In genomic region chr18:77059294-77059916, GRCh38 we compare ENCODE assay signal across 9 cellular contexts.
DNase-seq lines count a peak whose midpoint lies in the region; ATAC-seq and TF ChIP-seq lines count a peak whose summit lies in the region.
"Had no signal": no experiment of that assay in that cellular context is flagged by ENCODE, and none has a peak within 500 bp of the region (broad histone marks: within the 10 kb centered on the region; RNA-seq: fewer than 3 reads in every experiment).

No MANE protein-coding gene starts in this region.

- peaks cover 48% of the 10 kb centered on the region for H3K36me3 Mint-ChIP-seq in activated T-helper 2 cell treated with anti-CD3 and anti-CD28 coated beads, Interferon-gamma antibody, Interleukin-2, Interleukin-4, amounts not matched to agents 10 μg/mL and 5 μg/mL and 100 μg/mL, durations not matched to agents 14 hours and 24 hours and 36 hours (ENCODE audit: low read depth)

- H3K27me3 Mint-ChIP-seq in activated T-helper 2 cell treated with anti-CD3 and anti-CD28 coated beads, Interferon-gamma antibody, Interleukin-2, Interleukin-4, amounts not matched to agents 10 μg/mL and 5 μg/mL and 100 μg/mL, durations not matched to agents 14 hours and 24 hours and 36 hours (ENCODE audit: low read depth): no peaks in the 10 kb centered on the region

- no peak overlapping the region for H3K4me3 ChIP-seq in transverse colon
- H3K4me3 ChIP-seq: SJCRH30 had no signal

- H3K4me1 Mint-ChIP-seq in activated T-helper 2 cell treated with anti-CD3 and anti-CD28 coated beads, Interferon-gamma antibody, Interleukin-2, Interleukin-4, amounts not matched to agents 10 μg/mL and 5 μg/mL and 100 μg/mL, durations not matched to agents 14 hours and 24 hours and 36 hours (ENCODE audit: low read depth): peaks cover 84% of the 10 kb centered on the region

- H3K9me3 ChIP-seq in transverse colon: no peaks in the 10 kb centered on the region
- H3K9me3 ChIP-seq: SJCRH30 had no signal

- POLR2A ChIA-PET in GM10248 (lab: Yijun Ruan, JAX): no interaction called here

- in situ Hi-C loops in transverse colon (cut with MboI; ENCODE audit: low pct_ligation_motif_present in 1 of 4, low pct_unique_long_range_greater_than_20kb in 1 of 4, low sequenced_read_pairs in 3 of 4): no loop called here

- no peak overlapping the region for H3K27ac ChIP-seq in transverse colon
- H3K27ac ChIP-seq: SJCRH30 had no signal

- no peaks in the 10 kb centered on the region for H3K36me3 ChIP-seq in transverse colon
- H3K36me3 ChIP-seq: SJCRH30 had no signal

- H3K4me1 ChIP-seq in transverse colon: peaks cover 16 to 53% (median 34%) of the 10 kb centered on the region in 4 donors

- no peak for TF ChIP-seq EP300 in transverse colon (IDR thresholded peaks at IDR 0.05; ENCODE audit: low read depth)

- 77 to 83% methylated on average over 2 of the region's 2 CpGs for WGBS in transverse colon (ENCODE audit: low coverage in 1 of 2), 2 donors

- H3K27me3 ChIP-seq in transverse colon: no peaks in the 10 kb centered on the region
- H3K27me3 ChIP-seq: SJCRH30 had no signal

- peak overlapping the region; percentile 51 for H3K27ac Mint-ChIP-seq in activated T-helper 2 cell treated with anti-CD3 and anti-CD28 coated beads, Interferon-gamma antibody, Interleukin-2, Interleukin-4, amounts not matched to agents 10 μg/mL and 5 μg/mL and 100 μg/mL, durations not matched to agents 14 hours and 24 hours and 36 hours

- ATAC-seq in HG03571 (IDR thresholded peaks at IDR 0.05; ENCODE audit: unreplicated experiment) (no peak), GM21447 (IDR thresholded peaks at IDR 0.05; ENCODE audit: unreplicated experiment) (no peak)

- CTCF ChIA-PET in GM10248 (lab: Yijun Ruan, JAX): interaction anchor here (0.9 to 1.8 kb wide), 4 partner anchors 8 to 256 kb away, joined by 3 to 6 read pairs (median 4); no protein-coding TSS in a partner anchor

- no peak for TF ChIP-seq POLR2A in transverse colon (IDR thresholded peaks at IDR 0.05)

- no peaks in the 10 kb centered on the region for H3K9me3 Mint-ChIP-seq in activated T-helper 2 cell treated with anti-CD3 and anti-CD28 coated beads, Interferon-gamma antibody, Interleukin-2, Interleukin-4, amounts not matched to agents 10 μg/mL and 5 μg/mL and 100 μg/mL, durations not matched to agents 14 hours and 24 hours and 36 hours

- intact Hi-C loops in activated T-helper 2 cell treated with anti-CD3 and anti-CD28 coated beads, Interferon-gamma antibody, Interleukin-2, Interleukin-4, amounts not matched to agents 10 μg/mL and 5 μg/mL and 100 μg/mL, durations not matched to agents 14 hours and 24 hours and 36 hours (cut with micrococcal nuclease): loop anchor here (1.0 to 5.0 kb wide), 3 partner anchors 59 to 598 kb away; no protein-coding TSS in a partner anchor
- intact Hi-C loops in transverse colon (cut with DNase I; ENCODE audit: low total_unique reads): no loop called here

- H3K4me3 Mint-ChIP-seq in activated T-helper 2 cell treated with anti-CD3 and anti-CD28 coated beads, Interferon-gamma antibody, Interleukin-2, Interleukin-4, amounts not matched to agents 10 μg/mL and 5 μg/mL and 100 μg/mL, durations not matched to agents 14 hours and 24 hours and 36 hours (ENCODE audit: low read depth): no peak overlapping the region

- TF ChIP-seq CTCF in GM10248 (IDR thresholded peaks at IDR 0.05; ENCODE audit: control extremely low read depth, extremely low read depth, low read depth, missing control alignments): peak; percentile 48
- peak; percentile 46 to 68 (median 54) for TF ChIP-seq CTCF in transverse colon (IDR thresholded peaks at IDR 0.05)

- DNase-seq in AML-193 (lab: John Stamatoyannopoulos, UW) (peak; percentile 59 to 70), GM10248 (ENCODE audit: extremely low spot score) (no peak), NCI-H345 (lab: John Stamatoyannopoulos, UW) (peak; percentile 45), iPS-NIHi11 (ENCODE audit: low spot score) (peak; percentile 56), transverse colon (no peak)
- DNase-seq in activated T-helper 2 cell treated with anti-CD3 and anti-CD28 coated beads, Interferon-gamma antibody, Interleukin-2, Interleukin-4, amounts not matched to agents 10 μg/mL and 5 μg/mL and 100 μg/mL, durations not matched to agents 14 hours and 24 hours and 36 hours (ENCODE audit: low spot score): no peak

Comparison
In these comparisons a context has a peak if more than half of its experiments do, and no peak if none do; other contexts are left out.
1. DNase-seq: peak in AML-193 (2 of 2), NCI-H345 (single experiment) and iPS-NIHi11 (single experiment); none in GM10248 (single experiment), activated T-helper 2 cell treated with anti-CD3 and anti-CD28 coated beads, Interferon-gamma antibody, Interleukin-2, Interleukin-4, amounts not matched to agents 10 μg/mL and 5 μg/mL and 100 μg/mL, durations not matched to agents 14 hours and 24 hours and 36 hours (single experiment) and transverse colon (single experiment).